ENCODE assay signal across 30 cellular contexts in the genomic region with DNA sequence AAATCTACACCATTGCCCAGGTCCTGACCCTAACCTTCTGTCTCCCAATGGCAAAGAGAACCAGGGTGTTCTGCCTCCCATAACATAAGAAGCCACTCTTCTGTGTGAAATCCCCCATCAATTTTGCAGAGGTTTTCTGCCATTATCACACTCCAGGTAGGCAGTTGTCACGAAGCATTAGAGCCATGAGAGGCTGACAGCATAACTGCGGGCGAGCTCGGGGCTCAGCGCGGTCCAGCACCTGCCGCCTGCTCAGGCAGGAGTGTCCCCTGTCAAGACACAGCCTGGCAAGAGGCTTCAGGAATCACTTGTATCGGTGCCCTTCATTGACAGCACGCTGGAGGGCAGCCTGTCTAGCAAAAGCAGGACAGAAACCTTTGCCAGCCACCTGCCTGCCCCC.
DNase-seq lines count a peak whose midpoint lies in the region; ATAC-seq and TF ChIP-seq lines count a peak whose summit lies in the region.
"Had no signal": no experiment of that assay in that cellular context is flagged by ENCODE, and none has a peak within 500 bp of the region (broad histone marks: within the 10 kb centered on the region; RNA-seq: fewer than 3 reads in every experiment).

No MANE protein-coding gene starts in this region.

- H3K4me3 ChIP-seq in GM23338 (no peak overlapping the region), brain microvascular endothelial cell (ENCODE audit: low read depth, low read length) (no peak overlapping the region)
- H3K4me3 ChIP-seq: A549, GM23248, K562, SK-N-MC had no signal

- no peaks in the 10 kb centered on the region for H3K27me3 Mint-ChIP-seq in GM23338 (ENCODE audit: insufficient read depth, low read depth, poor library complexity)
- H3K27me3 Mint-ChIP-seq: B cell had no signal

- H3K4me2 ChIP-seq in GM23338: no peak overlapping the region
- H3K4me2 ChIP-seq: A549 had no signal

- peak; percentile 40; the same call in 1 of the 3 replicates for ATAC-seq in GM23338
- ATAC-seq: A549; CD8-positive, alpha-beta T cell; K562 had no signal

- H3K36me3 Mint-ChIP-seq in GM23338 (ENCODE audit: low read depth): no peaks in the 10 kb centered on the region
- H3K36me3 Mint-ChIP-seq: CD8-positive, alpha-beta T cell had no signal

- in situ Hi-C loops in brain microvascular endothelial cell (cut with HindIII; ENCODE audit: low pct_ligation_motif_present, low sequenced_read_pairs): no loop called here

- H3K79me2 ChIP-seq in GM23338 (replicated peaks; ENCODE audit: insufficient read depth): no peaks in the 10 kb centered on the region

- DNase-seq in GM23338 (ENCODE audit: low spot score) (no peak), NCI-H187 treated with DMSO at 0.1 percent for 48 hours (lab: John Stamatoyannopoulos, UW) (peak; percentile 10), NCI-H524 (lab: John Stamatoyannopoulos, UW) (peak; percentile 21 to 74), cerebellar cortex (ENCODE audit: low spot score) (peak; percentile 38), brain microvascular endothelial cell (no peak), AG08395 (ENCODE audit: low spot score) (no peak), NCI-H1105 treated with DMSO at 0.1 percent for 48 hours (lab: John Stamatoyannopoulos, UW) (no peak), DMS153 treated with DMSO at 0.1 percent for 48 hours (lab: John Stamatoyannopoulos, UW; ENCODE audit: unreplicated experiment) (no peak)
- DNase-seq: Caco-2; CD8-positive, alpha-beta T cell; DND-41; GM23248; H9; Kasumi-1; MV-4-11; NCI-H1105; NCI-H1694 treated with DMSO at 0.1 percent for 48 hours; NCI-H2107; NCI-H226; NCI-H526; OCI-M1; SIG-M5; SW 1271; T-helper 9 cell had no signal

- 0 out of 2 replicates have a peak, but pooled peaks cover 4% of the 10 kb centered on the region for H3K9me2 ChIP-seq in GM23338 (ENCODE audit: insufficient read depth)

- H3K27me3 ChIP-seq in GM23338 (ENCODE audit: insufficient read depth): no peaks in the 10 kb centered on the region
- no peaks in the 10 kb centered on the region for H3K27me3 ChIP-seq in brain microvascular endothelial cell (replicated peaks)

- H2AFZ ChIP-seq in GM23338: peak overlapping the region; percentile 15; the same call in 1 of the 2 replicates
- H2AFZ ChIP-seq: GM23248 had no signal

- H3K9me3 Mint-ChIP-seq in GM23338: no peaks in the 10 kb centered on the region
- H3K9me3 Mint-ChIP-seq: T-helper 1 cell treated with Interleukin-12 subunit alpha and Interleukin-12 subunit beta and Interleukin-4 antibody, amounts not matched to agents 30 μg/mL and 1 μg/mL, for 36 hours had no signal

- H3K4me3 Mint-ChIP-seq in GM23338: no peak overlapping the region
- H3K4me3 Mint-ChIP-seq: B cell; CD8-positive, alpha-beta T cell; H9; T-helper 1 cell treated with Interleukin-12 subunit alpha and Interleukin-12 subunit beta and Interleukin-4 antibody, amounts not matched to agents 30 μg/mL and 1 μg/mL, for 36 hours had no signal

- H3K27ac Mint-ChIP-seq in GM23338: no peak overlapping the region
- H3K27ac Mint-ChIP-seq: B cell; CD8-positive, alpha-beta T cell; H9; T-helper 1 cell treated with Interleukin-12 subunit alpha and Interleukin-12 subunit beta and Interleukin-4 antibody, amounts not matched to agents 30 μg/mL and 1 μg/mL, for 36 hours had no signal

- no peaks in the 10 kb centered on the region for H4K20me1 ChIP-seq in GM23338 (replicated peaks; ENCODE audit: insufficient read depth)

- H3K4me1 Mint-ChIP-seq in GM23338: no peaks in the 10 kb centered on the region
- H3K4me1 Mint-ChIP-seq: B cell had no signal

- H3K36me3 ChIP-seq in GM23338 (ENCODE audit: insufficient read depth): no peaks in the 10 kb centered on the region
- H3K36me3 ChIP-seq in brain microvascular endothelial cell (replicated peaks): no peaks in the 10 kb centered on the region

- no peaks in the 10 kb centered on the region for H3F3A ChIP-seq in GM23338 (replicated peaks; ENCODE audit: low read depth)

- TF ChIP-seq CTCF in GM23338 (conservative IDR thresholded peaks at IDR 0.05; ENCODE audit: low read depth in 2 of 2): no peak
- no peak for TF ChIP-seq CTCF in brain microvascular endothelial cell (IDR thresholded peaks at IDR 0.05; ENCODE audit: low read depth, low read length, missing control alignments)

- H3K27ac ChIP-seq in GM23338 (ENCODE audit: low read depth) (no peak overlapping the region), brain microvascular endothelial cell (no peak overlapping the region)
- H3K27ac ChIP-seq: A549, C4-2B, GM23248, SK-N-MC had no signal

- no peaks in the 10 kb centered on the region for H3K4me1 ChIP-seq in GM23338 (ENCODE audit: insufficient read depth)
- H3K4me1 ChIP-seq: A549, Caco-2 had no signal

TF ChIP-seq in GM23338, 12 proteins besides CTCF, POLR2A, EP300 and RAD21:
- TF ChIP-seq, protein P1, sequence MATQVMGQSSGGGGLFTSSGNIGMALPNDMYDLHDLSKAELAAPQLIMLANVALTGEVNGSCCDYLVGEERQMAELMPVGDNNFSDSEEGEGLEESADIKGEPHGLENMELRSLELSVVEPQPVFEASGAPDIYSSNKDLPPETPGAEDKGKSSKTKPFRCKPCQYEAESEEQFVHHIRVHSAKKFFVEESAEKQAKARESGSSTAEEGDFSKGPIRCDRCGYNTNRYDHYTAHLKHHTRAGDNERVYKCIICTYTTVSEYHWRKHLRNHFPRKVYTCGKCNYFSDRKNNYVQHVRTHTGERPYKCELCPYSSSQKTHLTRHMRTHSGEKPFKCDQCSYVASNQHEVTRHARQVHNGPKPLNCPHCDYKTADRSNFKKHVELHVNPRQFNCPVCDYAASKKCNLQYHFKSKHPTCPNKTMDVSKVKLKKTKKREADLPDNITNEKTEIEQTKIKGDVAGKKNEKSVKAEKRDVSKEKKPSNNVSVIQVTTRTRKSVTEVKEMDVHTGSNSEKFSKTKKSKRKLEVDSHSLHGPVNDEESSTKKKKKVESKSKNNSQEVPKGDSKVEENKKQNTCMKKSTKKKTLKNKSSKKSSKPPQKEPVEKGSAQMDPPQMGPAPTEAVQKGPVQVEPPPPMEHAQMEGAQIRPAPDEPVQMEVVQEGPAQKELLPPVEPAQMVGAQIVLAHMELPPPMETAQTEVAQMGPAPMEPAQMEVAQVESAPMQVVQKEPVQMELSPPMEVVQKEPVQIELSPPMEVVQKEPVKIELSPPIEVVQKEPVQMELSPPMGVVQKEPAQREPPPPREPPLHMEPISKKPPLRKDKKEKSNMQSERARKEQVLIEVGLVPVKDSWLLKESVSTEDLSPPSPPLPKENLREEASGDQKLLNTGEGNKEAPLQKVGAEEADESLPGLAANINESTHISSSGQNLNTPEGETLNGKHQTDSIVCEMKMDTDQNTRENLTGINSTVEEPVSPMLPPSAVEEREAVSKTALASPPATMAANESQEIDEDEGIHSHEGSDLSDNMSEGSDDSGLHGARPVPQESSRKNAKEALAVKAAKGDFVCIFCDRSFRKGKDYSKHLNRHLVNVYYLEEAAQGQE (IDR thresholded peaks at IDR 0.05; ENCODE audit: unreplicated experiment): no peak
- TF ChIP-seq EZH2 (IDR thresholded peaks at IDR 0.05; ENCODE audit: low read depth, unreplicated experiment) (no peak), POLR2AphosphoS5 (IDR thresholded peaks at IDR 0.05; ENCODE audit: low read depth) (no peak)

Comparison
In these comparisons a context has a peak if more than half of its experiments do, and no peak if none do; other contexts are left out.
1. DNase-seq: peak in NCI-H187 treated with DMSO at 0.1 percent for 48 hours (single experiment), NCI-H524 (2 of 2) and cerebellar cortex (single experiment); none in GM23338 (single experiment), brain microvascular endothelial cell (single experiment), AG08395 (single experiment), NCI-H1105 treated with DMSO at 0.1 percent for 48 hours (single experiment) and DMS153 treated with DMSO at 0.1 percent for 48 hours (single experiment).